ENCODE assay signal across 15 cellular contexts in genomic region chr18:23069481-23069880, GRCh38.
DNase-seq lines count a peak whose midpoint lies in the region; ATAC-seq and TF ChIP-seq lines count a peak whose summit lies in the region.
"Had no signal": no experiment of that assay in that cellular context is flagged by ENCODE, and none has a peak within 500 bp of the region (broad histone marks: within the 10 kb centered on the region; RNA-seq: fewer than 3 reads in every experiment).

No MANE protein-coding gene starts in this region.

- no peaks in the 10 kb centered on the region for H3K27me3 Mint-ChIP-seq in CD4-positive, alpha-beta memory T cell
- no peaks in the 10 kb centered on the region for H3K27me3 Mint-ChIP-seq in WTC11 (ENCODE audit: low read depth)
- no peaks in the 10 kb centered on the region for H3K27me3 Mint-ChIP-seq in natural killer cell (ENCODE audit: low read depth in 2 of 2)

- H3K27me3 ChIP-seq in CD4-positive, alpha-beta memory T cell (ENCODE audit: insufficient read depth, low read length): no peaks in the 10 kb centered on the region
- no peaks in the 10 kb centered on the region for H3K27me3 ChIP-seq in heart right ventricle
- H3K27me3 ChIP-seq: brain microvascular endothelial cell, stomach had no signal

- no peak for TF ChIP-seq CTCF in WTC11 (IDR thresholded peaks at IDR 0.05)
- TF ChIP-seq CTCF in natural killer cell (IDR thresholded peaks at IDR 0.05): no peak
- TF ChIP-seq CTCF in heart right ventricle (IDR thresholded peaks at IDR 0.05): no peak

- no peaks in the 10 kb centered on the region for H3K36me3 Mint-ChIP-seq in CD4-positive, alpha-beta memory T cell
- H3K36me3 Mint-ChIP-seq in WTC11 (no peaks in the 10 kb centered on the region), natural killer cell (no peaks in the 10 kb centered on the region)

- H3K27ac Mint-ChIP-seq in CD4-positive, alpha-beta memory T cell: peak overlapping the region; percentile 72 to 93 (median 87)
- H3K27ac Mint-ChIP-seq in WTC11 (0 out of 2 replicates have a peak overlapping the region, but pooled peaks have one; percentile 9), natural killer cell (peak overlapping the region; percentile 84 to 86)

- WGBS in heart right ventricle, 2 donors: 87 to 88% methylated on average over 10 of the region's 10 CpGs

- no peak overlapping the region for H3K27ac ChIP-seq in CD4-positive, alpha-beta memory T cell (ENCODE audit: low read depth, low read length)
- no peak overlapping the region for H3K27ac ChIP-seq in heart right ventricle
- H3K27ac ChIP-seq: brain microvascular endothelial cell, skin epidermis had no signal

- DNase-seq in CD4-positive, alpha-beta memory T cell: peak; percentile 39 to 69 (median 47)
- DNase-seq in WTC11 (ENCODE audit: low spot score): no peak
- DNase-seq in activated effector memory CD4-positive, alpha-beta T cell treated with anti-CD3 and anti-CD28 coated beads, Interleukin-2, amount 50 U/mL, for 16 hours: peak; percentile 65
- peak; percentile 36 for DNase-seq in natural killer cell
- DNase-seq in posterior cingulate gyrus: no peak
- no peak for DNase-seq in mesenteric fat pad (ENCODE audit: low spot score)
- no peak for DNase-seq in heart right ventricle
- DNase-seq: brain microvascular endothelial cell, GDM1, kidney glomerular epithelial cell, NCI-H187 had no signal

- peaks cover 0 to 7% (median 1%) of the 10 kb centered on the region in 8 donors for H3K9me3 Mint-ChIP-seq in CD4-positive, alpha-beta memory T cell
- H3K9me3 Mint-ChIP-seq in WTC11 (no peaks in the 10 kb centered on the region), natural killer cell (no peaks in the 10 kb centered on the region)
- H3K9me3 Mint-ChIP-seq: neural crest cell had no signal

- H3K9me3 ChIP-seq in CD4-positive, alpha-beta memory T cell (ENCODE audit: control insufficient read depth in 1 of 2, low read length in 2 of 2): no peaks in the 10 kb centered on the region
- no peaks in the 10 kb centered on the region for H3K9me3 ChIP-seq in heart right ventricle
- H3K9me3 ChIP-seq: stomach had no signal

- H3K4me1 Mint-ChIP-seq in CD4-positive, alpha-beta memory T cell: peaks cover 49 to 79% (median 59%) of the 10 kb centered on the region in 4 donors
- H3K4me1 Mint-ChIP-seq in WTC11: peaks cover 13% of the 10 kb centered on the region
- H3K4me1 Mint-ChIP-seq in natural killer cell: peaks cover 52 to 59% of the 10 kb centered on the region in 2 donors
- H3K4me1 Mint-ChIP-seq: neural crest cell had no signal

- CTCF ChIA-PET in CD4-positive, alpha-beta memory T cell (lab: Charles Lee; ENCODE audit: partially characterized antibody): interaction anchor here (0.9 to 1.4 kb wide), 6 partner anchors 11 to 137 kb away, joined by 3 to 5 read pairs (median 4); partner anchors contain the start of gene RBBP8
- CTCF ChIA-PET in WTC11 (lab: Charles Lee): interaction anchor here (0.6 to 1.4 kb wide), 5 partner anchors 9 to 240 kb away, joined by 3 to 5 read pairs (median 4); no protein-coding TSS in a partner anchor

- no peaks in the 10 kb centered on the region for H3K36me3 ChIP-seq in CD4-positive, alpha-beta memory T cell (ENCODE audit: insufficient read depth, low read length)
- H3K36me3 ChIP-seq in heart right ventricle: no peaks in the 10 kb centered on the region
- H3K36me3 ChIP-seq: brain microvascular endothelial cell, stomach had no signal

- H3K4me3 ChIP-seq in CD4-positive, alpha-beta memory T cell (ENCODE audit: low read length in 2 of 2): no peak overlapping the region
- no peak overlapping the region for H3K4me3 ChIP-seq in heart right ventricle
- H3K4me3 ChIP-seq: skin epidermis, stomach had no signal

- intact Hi-C loops in CD4-positive, alpha-beta memory T cell (cut with micrococcal nuclease): no loop called here
- intact Hi-C loops in natural killer cell (cut with micrococcal nuclease) (no loop called here), posterior cingulate gyrus (cut with DNase I) (no loop called here), heart right ventricle (cut with DNase I) (no loop called here)

- peaks cover 64% of the 10 kb centered on the region for H3K4me1 ChIP-seq in CD4-positive, alpha-beta memory T cell (ENCODE audit: insufficient read depth, low read length)
- H3K4me1 ChIP-seq in heart right ventricle: peaks cover 0 to 44% (median 0%) of the 10 kb centered on the region in 9 donors

- POLR2A ChIA-PET in CD4-positive, alpha-beta memory T cell (lab: Charles Lee; ENCODE audit: partially characterized antibody): interaction anchor here (1.2 kb wide), 1 partner anchor 20 kb away, joined by 5 read pairs; no protein-coding TSS in a partner anchor
- POLR2A ChIA-PET in WTC11 (lab: Charles Lee): interaction anchor here (0.6 kb wide), 3 partner anchors 9 to 1448 kb away, joined by 3 to 4 read pairs (median 3); no protein-coding TSS in a partner anchor

- ATAC-seq in WTC11 (no peak), natural killer cell (peak; percentile 56 to 71 (median 60)), GM21423 (IDR thresholded peaks at IDR 0.05; ENCODE audit: unreplicated experiment) (no peak), heart right ventricle (no peak)

- H3K4me3 Mint-ChIP-seq in CD4-positive, alpha-beta memory T cell: peak overlapping the region in 7 of 8 donors; percentile 1 to 95 (median 57)
- H3K4me3 Mint-ChIP-seq in WTC11: no peak overlapping the region
- H3K4me3 Mint-ChIP-seq in natural killer cell: peak overlapping the region; percentile 89
- H3K4me3 Mint-ChIP-seq: neural crest cell had no signal

TF ChIP-seq in WTC11, 78 proteins besides CTCF, POLR2A, EP300 and RAD21:
- no peak for TF ChIP-seq ZNF317 (CRISPR knock-in tag; IDR thresholded peaks at IDR 0.05; ENCODE audit: borderline replicate concordance, low read depth)
- no peak for TF ChIP-seq FOXP4 (CRISPR knock-in tag; IDR thresholded peaks at IDR 0.05)
- no peak for TF ChIP-seq SMAD3 (CRISPR knock-in tag; IDR thresholded peaks at IDR 0.05; ENCODE audit: borderline replicate concordance)
- no peak for TF ChIP-seq IRF2 (CRISPR knock-in tag; IDR thresholded peaks at IDR 0.05; ENCODE audit: borderline replicate concordance, low read depth)
- TF ChIP-seq EMX1 (CRISPR knock-in tag; IDR thresholded peaks at IDR 0.05): no peak
- TF ChIP-seq JUN (CRISPR knock-in tag; IDR thresholded peaks at IDR 0.05): no peak
- TF ChIP-seq ZNF423 (CRISPR knock-in tag; IDR thresholded peaks at IDR 0.05): no peak
- TF ChIP-seq ZNF219 (CRISPR knock-in tag; IDR thresholded peaks at IDR 0.05; ENCODE audit: borderline replicate concordance): no peak
- TF ChIP-seq ERG (CRISPR knock-in tag; IDR thresholded peaks at IDR 0.05): no peak
- no peak for TF ChIP-seq PRRX2 (CRISPR knock-in tag; IDR thresholded peaks at IDR 0.05)
- TF ChIP-seq FOXJ3 (CRISPR knock-in tag; IDR thresholded peaks at IDR 0.05; ENCODE audit: borderline replicate concordance): no peak
- TF ChIP-seq NFATC4 (CRISPR knock-in tag; IDR thresholded peaks at IDR 0.05): no peak
- TF ChIP-seq ZBTB21 (CRISPR knock-in tag; IDR thresholded peaks at IDR 0.05; ENCODE audit: borderline replicate concordance): no peak

Comparison
In these comparisons a context has a peak if more than half of its experiments do, and no peak if none do; other contexts are left out.
1. DNase-seq: peak in CD4-positive, alpha-beta memory T cell (5 of 5), activated effector memory CD4-positive, alpha-beta T cell treated with anti-CD3 and anti-CD28 coated beads, Interleukin-2, amount 50 U/mL, for 16 hours (single experiment) and natural killer cell (single experiment); none in WTC11 (single experiment), posterior cingulate gyrus (0 of 10), mesenteric fat pad (single experiment) and heart right ventricle (0 of 2).
2. H3K27ac Mint-ChIP-seq: peak in every context shown above with its lines; median percentile 87 in CD4-positive, alpha-beta memory T cell; 85 in natural killer cell; 9 in WTC11.
3. ATAC-seq: peak in natural killer cell (3 of 3); none in WTC11 (single experiment), GM21423 (single experiment) and heart right ventricle (0 of 8).